10 cellular contexts compared by ENCODE assay signal in genomic region chr4:105978684-105979296, GRCh38.
A peak's percentile ranks its signal among the peaks of the same experiment; 100 is the strongest.
DNase-seq lines count a peak whose midpoint lies in the region; ATAC-seq and TF ChIP-seq lines count a peak whose summit lies in the region.
"Had no signal": no experiment of that assay in that cellular context is flagged by ENCODE, and none has a peak within 500 bp of the region (broad histone marks: within the 10 kb centered on the region; RNA-seq: fewer than 3 reads in every experiment).

No MANE protein-coding gene starts in this region.

- H3K9me3 ChIP-seq in ascending aorta (peaks cover 0 to 9% of the 10 kb centered on the region in 2 donors), smooth muscle cell (replicated peaks; ENCODE audit: low read depth) (no peaks in the 10 kb centered on the region)

- WGBS in smooth muscle cell (ENCODE audit: low lambda C conversion rate), result 46% methylated on average over 2 of the region's 2 CpGs

- peaks cover 3 to 7% of the 10 kb centered on the region in 2 donors for H3K4me1 ChIP-seq in ascending aorta
- no peaks in the 10 kb centered on the region for H3K4me1 ChIP-seq in foreskin keratinocyte
- no peaks in the 10 kb centered on the region for H3K4me1 ChIP-seq in smooth muscle cell (ENCODE audit: low read depth)

- intact Hi-C loops in ascending aorta (cut with DNase I), result loop anchor here (5.0 to 10.0 kb wide), 3 partner anchors 56 to 264 kb away; partner anchors contain the start of gene NPNT

- no peaks in the 10 kb centered on the region for H3K79me2 ChIP-seq in smooth muscle cell (ENCODE audit: low read depth)

- H3K27ac ChIP-seq in ascending aorta (peak overlapping the region; percentile 84 to 89), foreskin keratinocyte (no peak overlapping the region), smooth muscle cell (ENCODE audit: low read depth) (peak overlapping the region; percentile 67)

- no peak overlapping the region for H3K4me2 ChIP-seq in smooth muscle cell

- DNase-seq in H4 (ENCODE audit: low spot score) (peak; percentile 16), ascending aorta (ENCODE audit: low spot score in 2 of 2) (peak; percentile 25 to 88), foreskin keratinocyte (peak; percentile 33 to 68), smooth muscle cell (lab: John Stamatoyannopoulos, UW; ENCODE audit: unreplicated experiment) (no peak), NCI-H2227 (lab: John Stamatoyannopoulos, UW; ENCODE audit: unreplicated experiment) (no peak), D341Med (ENCODE audit: low spot score) (no peak), NCI-H2196 (lab: John Stamatoyannopoulos, UW; ENCODE audit: unreplicated experiment) (no peak)
- DNase-seq: activated CD8-positive, alpha-beta memory T cell treated with anti-CD3 and anti-CD28 coated beads, Interleukin-2, amount 50 U/mL, for 4 hours; caudate nucleus had no signal

- H3K36me3 ChIP-seq in ascending aorta, result no peaks in the 10 kb centered on the region
- no peaks in the 10 kb centered on the region for H3K36me3 ChIP-seq in smooth muscle cell (ENCODE audit: low read depth)

- H3K4me3 ChIP-seq in ascending aorta, result no peak overlapping the region
- no peak overlapping the region for H3K4me3 ChIP-seq in smooth muscle cell

- TF ChIP-seq CTCF in ascending aorta (IDR thresholded peaks at IDR 0.05) (no peak), foreskin keratinocyte (conservative IDR thresholded peaks at IDR 0.05) (no peak), smooth muscle cell (IDR thresholded peaks at IDR 0.05; ENCODE audit: borderline replicate concordance, insufficient read depth, poor library complexity, severe bottlenecking) (no peak)

- H4K20me1 ChIP-seq in smooth muscle cell (ENCODE audit: low read depth), result no peaks in the 10 kb centered on the region

- H3K27me3 ChIP-seq in ascending aorta (no peaks in the 10 kb centered on the region), foreskin keratinocyte (no peaks in the 10 kb centered on the region), smooth muscle cell (ENCODE audit: low read depth) (no peaks in the 10 kb centered on the region)

- no peak overlapping the region for H3K9ac ChIP-seq in smooth muscle cell (ENCODE audit: low read depth)

- no peaks in the 10 kb centered on the region for H3F3A ChIP-seq in smooth muscle cell (ENCODE audit: low read depth)

- peak; percentile 59 for ATAC-seq in foreskin keratinocyte
- ATAC-seq in HG03521 (IDR thresholded peaks at IDR 0.05; ENCODE audit: unreplicated experiment), result no peak

- H2AFZ ChIP-seq in smooth muscle cell (ENCODE audit: low read depth), result peak overlapping the region; percentile 54

Comparison
In these comparisons a context has a peak if more than half of its experiments do, and no peak if none do; other contexts are left out.
1. DNase-seq: peak in H4 (single experiment), ascending aorta (2 of 2) and foreskin keratinocyte (2 of 2); none in smooth muscle cell (single experiment), NCI-H2227 (single experiment), D341Med (single experiment) and NCI-H2196 (single experiment).